Comparison of ENCODE assay signal across 8 cellular contexts in genomic region chr12:105235299-105235746, GRCh38. TPM values are rescaled to one million over a fixed set of nuclear protein-coding genes. Genes with fewer than 3 reads are reported as not detected.
A peak's percentile ranks its signal among the peaks of the same experiment; 100 is the strongest.
DNase-seq lines count a peak whose midpoint lies in the region; ATAC-seq and TF ChIP-seq lines count a peak whose summit lies in the region.

No MANE protein-coding gene starts in this region.

- peaks cover 2% of the 10 kb centered on the region for H3K36me3 ChIP-seq in GM06990 (ENCODE audit: control insufficient read depth, insufficient read depth, low read length)

- H3K9me3 Mint-ChIP-seq in activated CD4-positive, alpha-beta memory T cell treated with anti-CD3 and anti-CD28 coated beads, Interleukin-2, amount 10 ng/mL, durations not matched to agents 7 days and 5 days = no peaks in the 10 kb centered on the region

- peaks cover 2% of the 10 kb centered on the region for H3K27me3 Mint-ChIP-seq in activated CD4-positive, alpha-beta memory T cell treated with anti-CD3 and anti-CD28 coated beads, Interleukin-2, amount 10 ng/mL, durations not matched to agents 7 days and 5 days

- POLR2A ChIA-PET in activated CD4-positive, alpha-beta memory T cell treated with anti-CD3 and anti-CD28 coated beads, Interleukin-2, amount 10 ng/mL, durations not matched to agents 7 days and 5 days (lab: Charles Lee) = interaction anchor here (1.0 to 3.6 kb wide), 7 partner anchors 9 to 948 kb away, joined by 3 to 23 read pairs (median 5); partner anchors contain the start of genes C12orf75 and WASHC4

- peak overlapping the region; percentile 90 for H3K4me3 Mint-ChIP-seq in activated CD4-positive, alpha-beta memory T cell treated with anti-CD3 and anti-CD28 coated beads, Interleukin-2, amount 10 ng/mL, durations not matched to agents 7 days and 5 days

- H3K4me1 Mint-ChIP-seq in activated CD4-positive, alpha-beta memory T cell treated with anti-CD3 and anti-CD28 coated beads, Interleukin-2, amount 10 ng/mL, durations not matched to agents 7 days and 5 days = peaks cover 39% of the 10 kb centered on the region

- TF ChIP-seq CTCF in GM06990 (IDR thresholded peaks at IDR 0.05; ENCODE audit: insufficient read depth, low read length, poor library complexity, severe bottlenecking) (no peak), foreskin fibroblast (IDR thresholded peaks at IDR 0.05; ENCODE audit: low read depth, low read length) (no peak)

- peak overlapping the region; percentile 86 for H3K27ac Mint-ChIP-seq in activated CD4-positive, alpha-beta memory T cell treated with anti-CD3 and anti-CD28 coated beads, Interleukin-2, amount 10 ng/mL, durations not matched to agents 7 days and 5 days

- H3K36me3 Mint-ChIP-seq in activated CD4-positive, alpha-beta memory T cell treated with anti-CD3 and anti-CD28 coated beads, Interleukin-2, amount 10 ng/mL, durations not matched to agents 7 days and 5 days (ENCODE audit: low read depth) = peaks cover 15% of the 10 kb centered on the region

- DNase-seq in GM06990 (ENCODE audit: extremely low read depth, insufficient read length) (no peak), foreskin fibroblast (peak in 1 of 2 donors; percentile 45), pons (ENCODE audit: low spot score) (peak; percentile 56), SKM-1 (lab: John Stamatoyannopoulos, UW; ENCODE audit: unreplicated experiment) (no peak)
- no peak for DNase-seq in activated CD4-positive, alpha-beta memory T cell treated with anti-CD3 and anti-CD28 coated beads, Interleukin-2, amount 10 ng/mL, durations not matched to agents 7 days and 5 days
- no peak for DNase-seq in activated CD4-positive, alpha-beta T cell treated with anti-CD3 and anti-CD28 coated beads for 4 hours

- H3K27me3 ChIP-seq in GM06990 (replicated peaks; ENCODE audit: control insufficient read depth, insufficient read depth, low read length) = no peaks in the 10 kb centered on the region

- CTCF ChIA-PET in activated CD4-positive, alpha-beta memory T cell treated with anti-CD3 and anti-CD28 coated beads, Interleukin-2, amount 10 ng/mL, durations not matched to agents 7 days and 5 days (lab: Charles Lee) = interaction anchor here (1.4 to 3.6 kb wide), 5 partner anchors 9 to 149 kb away, joined by 3 to 19 read pairs (median 5); no protein-coding TSS in a partner anchor

- ATAC-seq in HG03378 (IDR thresholded peaks at IDR 0.05; ENCODE audit: unreplicated experiment) (peak; percentile 12), HG02870 (IDR thresholded peaks at IDR 0.05; ENCODE audit: unreplicated experiment) (no peak)

- H3K4me3 ChIP-seq in GM06990 (replicated peaks; ENCODE audit: low read depth, low read length) (peak overlapping the region; percentile 88), foreskin fibroblast (ENCODE audit: low read depth in 1 of 2, low read length in 2 of 2) (peak overlapping the region; percentile 64 to 83)

RNA-seq across cellular contexts. Expression of gene APPL2, which starts 0.7 kb away (rescaled TPM):
- 10 to 100 TPM; 32.2 to 34.2 TPM for total RNA-seq in activated CD4-positive, alpha-beta memory T cell treated with anti-CD3 and anti-CD28 coated beads, Interleukin-2, amount 10 ng/mL, durations not matched to agents 7 days and 5 days
